12 cellular contexts compared by ENCODE assay signal in the genomic region with DNA sequence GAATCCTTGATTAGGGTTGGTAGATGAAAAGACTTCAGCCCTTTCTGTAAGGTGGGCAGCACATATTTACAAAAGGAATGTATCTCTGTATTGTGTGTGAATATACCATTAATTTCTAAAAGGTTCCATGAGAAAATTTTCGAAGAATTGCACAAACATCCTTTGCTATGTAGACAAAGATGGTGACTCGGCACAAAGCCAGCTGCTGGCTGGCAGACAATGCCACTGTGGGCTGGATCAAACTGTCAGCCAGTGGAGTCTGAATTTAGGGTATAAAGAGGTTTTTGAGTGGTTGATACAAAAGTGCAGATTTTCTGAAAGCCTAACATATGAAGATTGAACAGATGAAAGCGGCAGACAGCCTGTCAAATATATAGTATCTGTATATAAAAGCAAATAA. TPM values are rescaled to one million over a fixed set of nuclear protein-coding genes. Genes with fewer than 3 reads are reported as not detected.
DNase-seq lines count a peak whose midpoint lies in the region; ATAC-seq and TF ChIP-seq lines count a peak whose summit lies in the region.
"Had no signal": no experiment of that assay in that cellular context is flagged by ENCODE, and none has a peak within 500 bp of the region (broad histone marks: within the 10 kb centered on the region; RNA-seq: fewer than 3 reads in every experiment).

No MANE protein-coding gene starts in this region.

- BruUV-seq in Caco-2 (replicated peaks; lab: Mats Ljungman, UMichigan): no TSS peak

- no peak for ATAC-seq in activated T-cell treated with anti-CD3 and anti-CD28 coated beads, Interleukin-2, amount 50 U/mL, for 72 hours (replicated peaks in 1 of 2)
- no peak for ATAC-seq in aorta (ENCODE audit: low FRiP score)

- TF ChIP-seq CTCF in Caco-2 (IDR thresholded peaks at IDR 0.05; ENCODE audit: insufficient read depth in 1 of 2, low read depth in 1 of 2, low read length in 1 of 2, severe bottlenecking in 1 of 2, unreplicated experiment in 1 of 2) (no peak), WERI-Rb-1 (IDR thresholded peaks at IDR 0.05; ENCODE audit: low read depth, low read length) (no peak)

- no peaks in the 10 kb centered on the region for H3K36me3 Mint-ChIP-seq in Caco-2 (ENCODE audit: insufficient read depth, unreplicated experiment)
- H3K36me3 Mint-ChIP-seq in activated T-cell treated with anti-CD3 and anti-CD28 coated beads, Interleukin-2, amount 50 U/mL, for 72 hours (ENCODE audit: insufficient read depth in 2 of 2): peaks cover 0 to 7% of the 10 kb centered on the region in 2 donors

- 43 to 46% methylated on average over 3 of the region's 3 CpGs for WGBS in aorta, 2 donors

- H3K27me3 Mint-ChIP-seq in Caco-2 (ENCODE audit: insufficient read depth, unreplicated experiment): no peaks in the 10 kb centered on the region
- H3K27me3 Mint-ChIP-seq in activated T-cell treated with anti-CD3 and anti-CD28 coated beads, Interleukin-2, amount 50 U/mL, for 72 hours (ENCODE audit: low read depth): no peaks in the 10 kb centered on the region

- no peak overlapping the region for H3K4me3 Mint-ChIP-seq in Caco-2 (ENCODE audit: unreplicated experiment)
- peak overlapping the region; percentile 53 to 71 for H3K4me3 Mint-ChIP-seq in activated T-cell treated with anti-CD3 and anti-CD28 coated beads, Interleukin-2, amount 50 U/mL, for 72 hours

- H3K4me3 ChIP-seq in Caco-2 (ENCODE audit: low read depth, low read length): no peak overlapping the region
- no peak overlapping the region for H3K4me3 ChIP-seq in aorta (ENCODE audit: low read length in 2 of 2)
- H3K4me3 ChIP-seq in WERI-Rb-1 (ENCODE audit: low read depth, low read length): no peak overlapping the region
- H3K4me3 ChIP-seq: esophagus muscularis mucosa, tibial artery had no signal

- POLR2A ChIA-PET in Caco-2 (lab: Charles Lee): no interaction called here

- DNase-seq in Caco-2 (no peak), iris pigment epithelial cell (ENCODE audit: low read depth) (peak; percentile 29), aorta (no peak), ecto neural progenitor cell (ENCODE audit: low spot score) (no peak), WERI-Rb-1 (no peak)
- DNase-seq in activated T-cell treated with anti-CD3 and anti-CD28 coated beads, Interleukin-2, amount 50 U/mL, for 72 hours: no peak
- no peak for DNase-seq in activated CD4-positive, CD25-positive, alpha-beta regulatory T cell treated with anti-CD3 and anti-CD28 coated beads, Interleukin-2, amount 50 U/mL, for 72 hours
- DNase-seq: NCI-H1417, SIG-M5, tibial artery had no signal

- H3K9me3 ChIP-seq in Caco-2 (no peaks in the 10 kb centered on the region), KOPT-K1 (ENCODE audit: insufficient read depth, low read length, poor library complexity, severe bottlenecking) (no peaks in the 10 kb centered on the region), aorta (ENCODE audit: control insufficient read depth, low read length) (no peaks in the 10 kb centered on the region), WERI-Rb-1 (ENCODE audit: severe bottlenecking) (no peaks in the 10 kb centered on the region)
- H3K9me3 ChIP-seq: esophagus muscularis mucosa, tibial artery had no signal

- H3K4me1 ChIP-seq in Caco-2: no peaks in the 10 kb centered on the region
- H3K4me1 ChIP-seq in aorta (ENCODE audit: control insufficient read depth in 1 of 2, insufficient read depth in 2 of 2, low read length in 2 of 2): peaks cover 0 to 4% of the 10 kb centered on the region in 2 donors
- H3K4me1 ChIP-seq: esophagus muscularis mucosa had no signal

- no peaks in the 10 kb centered on the region for H3K36me3 ChIP-seq in Caco-2 (ENCODE audit: control insufficient read depth, insufficient read depth, low read length)
- H3K36me3 ChIP-seq in KOPT-K1 (ENCODE audit: insufficient read depth, low read length): no peaks in the 10 kb centered on the region
- peaks cover 0 to 6% of the 10 kb centered on the region in 2 donors for H3K36me3 ChIP-seq in aorta (ENCODE audit: control insufficient read depth in 1 of 2, insufficient read depth in 2 of 2, low read length in 1 of 2)
- peaks cover 24% of the 10 kb centered on the region for H3K36me3 ChIP-seq in WERI-Rb-1

- H3K9me3 Mint-ChIP-seq in Caco-2 (ENCODE audit: unreplicated experiment): no peaks in the 10 kb centered on the region
- no peaks in the 10 kb centered on the region for H3K9me3 Mint-ChIP-seq in activated T-cell treated with anti-CD3 and anti-CD28 coated beads, Interleukin-2, amount 50 U/mL, for 72 hours

- peak overlapping the region; percentile 27 for H3K27ac Mint-ChIP-seq in Caco-2 (ENCODE audit: unreplicated experiment)
- peak overlapping the region; percentile 77 for H3K27ac Mint-ChIP-seq in activated T-cell treated with anti-CD3 and anti-CD28 coated beads, Interleukin-2, amount 50 U/mL, for 72 hours

- CTCF ChIA-PET in Caco-2 (lab: Charles Lee): interaction anchor here (1.4 kb wide), 1 partner anchor 12 kb away, joined by 5 read pairs; no protein-coding TSS in a partner anchor

- H3K4me1 Mint-ChIP-seq in Caco-2 (ENCODE audit: low read depth, unreplicated experiment): peaks cover 11% of the 10 kb centered on the region
- H3K4me1 Mint-ChIP-seq in activated T-cell treated with anti-CD3 and anti-CD28 coated beads, Interleukin-2, amount 50 U/mL, for 72 hours (ENCODE audit: low read depth): peaks cover 60% of the 10 kb centered on the region

- intact Hi-C loops in Caco-2 (cut with micrococcal nuclease; ENCODE audit: unreplicated experiment) (loop anchor here (2.0 kb wide), 1 partner anchor 27 kb away; no protein-coding TSS in a partner anchor), aorta (cut with DNase I) (loop anchor here in 1 of 2 donors (5.0 kb wide), 1 partner anchor 142 kb away; no protein-coding TSS in a partner anchor)

- H3K27me3 ChIP-seq in Caco-2 (replicated peaks; ENCODE audit: control insufficient read depth, insufficient read depth, low read length) (no peaks in the 10 kb centered on the region), aorta (ENCODE audit: control insufficient read depth in 1 of 2, insufficient read depth in 2 of 2, low read length in 1 of 2) (no peaks in the 10 kb centered on the region), WERI-Rb-1 (ENCODE audit: insufficient read depth, low read depth, severe bottlenecking) (no peaks in the 10 kb centered on the region)
- H3K27me3 ChIP-seq: esophagus muscularis mucosa, tibial artery had no signal

- H3K27ac ChIP-seq in KOPT-K1 (ENCODE audit: low read depth, low read length, poor library complexity, severe bottlenecking) (peak overlapping the region; percentile 71), aorta (ENCODE audit: low read depth in 1 of 2, low read length in 2 of 2) (no peak overlapping the region), WERI-Rb-1 (no peak overlapping the region)
- H3K27ac ChIP-seq: esophagus muscularis mucosa, tibial artery had no signal

RNA-seq across cellular contexts. Expression of gene TXK, which starts 5.6 kb away (rescaled TPM):
- 0.63 and 1.7 TPM in 2 replicates for total RNA-seq in Caco-2 (2022)
- total RNA-seq in activated T-cell treated with anti-CD3 and anti-CD28 coated beads, Interleukin-2, amount 50 U/mL, for 72 hours: 10 to 100 TPM; 37.8 to 52.3 TPM
- total RNA-seq in aorta: 1 to 10 TPM; 2.3 to 6.8 TPM
- polyA plus RNA-seq in aorta: 1 to 10 TPM in 1 of 2 donors, under 1 TPM in 1; 0.87 to 1.4 TPM

Comparison
In these comparisons a context has a peak if more than half of its experiments do, and no peak if none do; other contexts are left out.
1. RNA of gene TXK, which starts 5.6 kb away (total RNA-seq): 37.8 to 52.3 TPM in activated T-cell treated with anti-CD3 and anti-CD28 coated beads, Interleukin-2, amount 50 U/mL, for 72 hours; 2.3 to 6.8 TPM in aorta and 0.63 to 1.7 TPM in Caco-2; every median in the first group is over 4 times any median in the second.